ENCODE assay signal across 1 cellular context in genomic region chr22:41448189-41448808, GRCh38.
TF ChIP-seq lines count a peak whose summit lies in the region.

No MANE protein-coding gene starts in this region.

TF ChIP-seq in HepG2, 621 proteins besides CTCF, POLR2A, EP300 and RAD21 (continued from another document):
- 0 out of 2 replicates have a peak, but pooled peaks have one; percentile 33 for TF ChIP-seq ZNF710 (CRISPR knock-in tag; IDR thresholded peaks at IDR 0.05; ENCODE audit: borderline replicate concordance)
- peak; percentile 72; the same call in 1 of the 2 replicates for TF ChIP-seq ZNF746 (CRISPR knock-in tag; IDR thresholded peaks at IDR 0.05)
- 0 out of 2 replicates have a peak, but pooled peaks have one; percentile 66 for TF ChIP-seq ZFP41 (CRISPR knock-in tag; IDR thresholded peaks at IDR 0.05; ENCODE audit: borderline replicate concordance)
- peak; percentile 72; the same call in 1 of the 2 replicates for TF ChIP-seq REPIN1 (CRISPR knock-in tag; IDR thresholded peaks at IDR 0.05; ENCODE audit: borderline replicate concordance, low read depth)
- TF ChIP-seq PHF21A (CRISPR knock-in tag; IDR thresholded peaks at IDR 0.05) = peak; percentile 84
- TF ChIP-seq SP1 (IDR thresholded peaks at IDR 0.05) = no peak
- peak; percentile 89 for TF ChIP-seq SP1 (CRISPR knock-in tag; IDR thresholded peaks at IDR 0.05)
- TF ChIP-seq BRCA1 (CRISPR knock-in tag; IDR thresholded peaks at IDR 0.05) = no peak; the same call in 1 of the 2 replicates
- TF ChIP-seq ZNF790 (CRISPR knock-in tag; IDR thresholded peaks at IDR 0.05; ENCODE audit: borderline replicate concordance) = 0 out of 2 replicates have a peak, but pooled peaks have one; percentile 15
- TF ChIP-seq MBNL3 (CRISPR knock-in tag; conservative IDR thresholded peaks at IDR 0.05) = no peak
- no peak for TF ChIP-seq ZBTB46 (CRISPR knock-in tag; IDR thresholded peaks at IDR 0.05; ENCODE audit: borderline replicate concordance)
- TF ChIP-seq SMAD9 (CRISPR knock-in tag; IDR thresholded peaks at IDR 0.05) = no peak
- TF ChIP-seq TOPORS (CRISPR knock-in tag; IDR thresholded peaks at IDR 0.05) = peak; percentile 16; the same call in 1 of the 2 replicates
- TF ChIP-seq ZKSCAN8 (CRISPR knock-in tag; IDR thresholded peaks at IDR 0.05; ENCODE audit: borderline replicate concordance) = 0 out of 2 replicates have a peak, but pooled peaks have one; percentile 54
- no peak for TF ChIP-seq ZNF414 (CRISPR knock-in tag; IDR thresholded peaks at IDR 0.05)
- no peak; the same call in 1 of the 2 replicates for TF ChIP-seq ZNF607 (CRISPR knock-in tag; IDR thresholded peaks at IDR 0.05; ENCODE audit: borderline replicate concordance)
- TF ChIP-seq CHD2 (IDR thresholded peaks at IDR 0.05; ENCODE audit: low read depth, low read length) = peak; percentile 86
- TF ChIP-seq IKZF4 (CRISPR knock-in tag; IDR thresholded peaks at IDR 0.05; ENCODE audit: borderline replicate concordance, low read depth, not compliant biosample characterization) = no peak
- TF ChIP-seq GTF3A (CRISPR knock-in tag; conservative IDR thresholded peaks at IDR 0.05) = no peak
- TF ChIP-seq NRL (CRISPR knock-in tag; IDR thresholded peaks at IDR 0.05; ENCODE audit: borderline replicate concordance) = no peak
- TF ChIP-seq SRSF1 (optimal IDR thresholded peaks at IDR 0.05; ENCODE audit: low read depth, low read length) = peak; percentile 80
- no peak for TF ChIP-seq HNRNPUL1 (IDR thresholded peaks at IDR 0.05; ENCODE audit: low read depth, low read length)
- peak; percentile 100 for TF ChIP-seq MEF2D (CRISPR knock-in tag; IDR thresholded peaks at IDR 0.05)
- TF ChIP-seq ZBTB7A (CRISPR knock-in tag; IDR thresholded peaks at IDR 0.05) = no peak; the same call in 1 of the 2 replicates
- peak; percentile 89 for TF ChIP-seq YY1 (IDR thresholded peaks at IDR 0.05; ENCODE audit: insufficient read depth, insufficient replicate concordance, low read depth, low read length)
- no peak for TF ChIP-seq ATF7 (IDR thresholded peaks at IDR 0.05)
- TF ChIP-seq ATF7 (CRISPR knock-in tag; IDR thresholded peaks at IDR 0.05) = no peak
- TF ChIP-seq ZNF468 (CRISPR knock-in tag; IDR thresholded peaks at IDR 0.05) = no peak
- no peak for TF ChIP-seq RFX1 (IDR thresholded peaks at IDR 0.05)
- TF ChIP-seq NR1H2 (CRISPR knock-in tag; IDR thresholded peaks at IDR 0.05; ENCODE audit: borderline replicate concordance, low read depth) = no peak
- TF ChIP-seq TAF15 (IDR thresholded peaks at IDR 0.05; ENCODE audit: low read depth, low read length, poor library complexity, severe bottlenecking) = no peak
- no peak for TF ChIP-seq ZNF33B (CRISPR knock-in tag; IDR thresholded peaks at IDR 0.05)
- TF ChIP-seq RAD51 (IDR thresholded peaks at IDR 0.05; ENCODE audit: borderline replicate concordance) = no peak
- TF ChIP-seq ZNF512 (CRISPR knock-in tag; IDR thresholded peaks at IDR 0.05) = no peak
- peak; percentile 19; the same call in 1 of the 2 replicates for TF ChIP-seq ZMYM4 (CRISPR knock-in tag; IDR thresholded peaks at IDR 0.05)
TF ChIP-seq in HepG2: peak in this region for 232.
